Comparison of ENCODE assay signal across 1 cellular context in genomic region chr4:87848622-87849351, GRCh38.
TF ChIP-seq lines count a peak whose summit lies in the region.

No MANE protein-coding gene starts in this region.

TF ChIP-seq in WTC11, 78 proteins besides CTCF, POLR2A, EP300 and RAD21 (continued from another document):
- no peak for TF ChIP-seq ZNF532 (CRISPR knock-in tag; IDR thresholded peaks at IDR 0.05; ENCODE audit: borderline replicate concordance)
- TF ChIP-seq ZSCAN18 (CRISPR knock-in tag; IDR thresholded peaks at IDR 0.05), result no peak
- TF ChIP-seq FOXP1 (CRISPR knock-in tag; IDR thresholded peaks at IDR 0.05; ENCODE audit: borderline replicate concordance), result no peak
- TF ChIP-seq ZNF138 (CRISPR knock-in tag; conservative IDR thresholded peaks at IDR 0.05), result no peak
- TF ChIP-seq STAT6 (CRISPR knock-in tag; conservative IDR thresholded peaks at IDR 0.05; ENCODE audit: low read depth), result no peak
- TF ChIP-seq ATF3 (CRISPR knock-in tag; conservative IDR thresholded peaks at IDR 0.05), result no peak
- no peak for TF ChIP-seq FOXJ3 (CRISPR knock-in tag; IDR thresholded peaks at IDR 0.05; ENCODE audit: borderline replicate concordance)
- no peak for TF ChIP-seq ZNF423 (CRISPR knock-in tag; IDR thresholded peaks at IDR 0.05)
- TF ChIP-seq ATF6 (CRISPR knock-in tag; IDR thresholded peaks at IDR 0.05), result no peak
- no peak for TF ChIP-seq ZNF121 (CRISPR knock-in tag; IDR thresholded peaks at IDR 0.05)
- no peak for TF ChIP-seq CREM (CRISPR knock-in tag; IDR thresholded peaks at IDR 0.05)
